In genomic region chr14:23023500-23024152, GRCh38 we compare ENCODE assay signal across 35 cellular contexts. TPM values are rescaled to one million over a fixed set of nuclear protein-coding genes. Genes with fewer than 3 reads are reported as not detected.
DNase-seq lines count a peak whose midpoint lies in the region; ATAC-seq and TF ChIP-seq lines count a peak whose summit lies in the region.
"Had no signal": no experiment of that assay in that cellular context is flagged by ENCODE, and none has a peak within 500 bp of the region (broad histone marks: within the 10 kb centered on the region; RNA-seq: fewer than 3 reads in every experiment).

No MANE protein-coding gene starts in this region.

- no peaks in the 10 kb centered on the region for H3K9me3 ChIP-seq in HEK293 (ENCODE audit: control insufficient read depth, insufficient read depth, low read depth, low read length)
- H3K9me3 ChIP-seq in CD4-positive, alpha-beta memory T cell (ENCODE audit: control insufficient read depth in 1 of 2, low read length in 2 of 2): no peaks in the 10 kb centered on the region
- H3K9me3 ChIP-seq: gastrocnemius medialis, lower lobe of right lung, mucosa of descending colon, pancreas, SK-N-SH had no signal

- H3K27ac Mint-ChIP-seq in activated CD4-positive, alpha-beta T cell treated with anti-CD3 and anti-CD28 coated beads, Interleukin-2, amount 10 ng/mL, durations not matched to agents 7 days and 5 days: peak overlapping the region; percentile 21
- peak overlapping the region; percentile 78 to 97 (median 93) for H3K27ac Mint-ChIP-seq in brain
- peak overlapping the region; percentile 99 for H3K27ac Mint-ChIP-seq in nephron progenitor cell
- peak overlapping the region in 3 of 7 donors; percentile 38 to 41 (median 39) for H3K27ac Mint-ChIP-seq in CD4-positive, alpha-beta memory T cell
- H3K27ac Mint-ChIP-seq: stimulated activated naive B cell treated with anti-CD40 and anti-IgM and Interleukin-4, amounts not matched to agents 10 μg/mL and 1 μg/mL and 100 μg/mL, for 72 hours had no signal

- POLR2A ChIA-PET in activated CD4-positive, alpha-beta T cell treated with anti-CD3 and anti-CD28 coated beads, Interleukin-2, amount 10 ng/mL, durations not matched to agents 7 days and 5 days (lab: Charles Lee): no interaction called here
- POLR2A ChIA-PET in HEK293 (lab: Yijun Ruan, JAX): interaction anchor here (0.5 to 2.3 kb wide), 10 partner anchors 8 to 278 kb away, joined by 3 to 9 read pairs (median 5); partner anchors contain the start of genes AJUBA, HAUS4, PSMB11 and PSMB5
- POLR2A ChIA-PET in CD4-positive, alpha-beta memory T cell (lab: Charles Lee; ENCODE audit: partially characterized antibody): interaction anchor here (0.9 to 6.2 kb wide), 3 partner anchors 11 to 17 kb away, joined by 5 to 42 read pairs (median 7); partner anchors contain the start of gene PSMB5

- H3K27ac ChIP-seq in HEK293 (ENCODE audit: extremely low read depth, low read depth, low read length): no peak overlapping the region
- H3K27ac ChIP-seq in CD4-positive, alpha-beta memory T cell (ENCODE audit: low read depth, low read length): no peak overlapping the region
- H3K27ac ChIP-seq: gastrocnemius medialis, lower lobe of right lung, pancreas, RWPE1, skin epidermis had no signal

- H3K36me3 ChIP-seq in HEK293 (ENCODE audit: control insufficient read depth in 2 of 2, insufficient read depth in 1 of 2, low read length in 2 of 2): peaks cover 11 to 30% of the 10 kb centered on the region in 2 experiments; a peak in 2 of 3 replicates
- H3K36me3 ChIP-seq in CD4-positive, alpha-beta memory T cell (ENCODE audit: insufficient read depth, low read length): peaks cover 9% of the 10 kb centered on the region

- no peak overlapping the region for H3K4me3 Mint-ChIP-seq in activated CD4-positive, alpha-beta T cell treated with anti-CD3 and anti-CD28 coated beads, Interleukin-2, amount 10 ng/mL, durations not matched to agents 7 days and 5 days
- H3K4me3 Mint-ChIP-seq in brain (peak overlapping the region in 1 of 5 experiments; percentile 38), nephron progenitor cell (peak overlapping the region; percentile 71)
- no peak overlapping the region for H3K4me3 Mint-ChIP-seq in CD4-positive, alpha-beta memory T cell
- H3K4me3 Mint-ChIP-seq: stimulated activated naive B cell treated with anti-CD40 and anti-IgM and Interleukin-4, amounts not matched to agents 10 μg/mL and 1 μg/mL and 100 μg/mL, for 72 hours; T-helper 1 cell treated with Interleukin-12 subunit alpha and Interleukin-12 subunit beta and Interleukin-4 antibody, amounts not matched to agents 30 μg/mL and 1 μg/mL, for 36 hours; type B pancreatic cell had no signal

- no peaks in the 10 kb centered on the region for H3K27me3 ChIP-seq in CD4-positive, alpha-beta memory T cell (ENCODE audit: insufficient read depth, low read length)
- H3K27me3 ChIP-seq: gastrocnemius medialis, hepatocyte, pancreas had no signal

- no peak overlapping the region for H3K4me3 ChIP-seq in HEK293 (ENCODE audit: low read depth, low read length)
- no peak overlapping the region for H3K4me3 ChIP-seq in CD4-positive, alpha-beta memory T cell (ENCODE audit: low read length in 2 of 2)
- H3K4me3 ChIP-seq: gastrocnemius medialis, hepatocyte, lower lobe of right lung, mucosa of descending colon, pancreas, skin epidermis had no signal

- ATAC-seq in GM18498 (IDR thresholded peaks at IDR 0.05; ENCODE audit: unreplicated experiment): no peak
- ATAC-seq: activated CD4-positive, CD25-positive, alpha-beta regulatory T cell treated with anti-CD3 and anti-CD28 coated beads, Interleukin-2, amount 50 U/mL, for 24 hours; gastrocnemius medialis; lower lobe of right lung; mucosa of descending colon; pancreas; stimulated activated naive B cell treated with anti-CD40 and anti-IgM and Interleukin-4, amounts not matched to agents 10 μg/mL and 1 μg/mL and 100 μg/mL, for 72 hours had no signal

- H3K4me1 ChIP-seq in HEK293 (ENCODE audit: control insufficient read depth, insufficient read depth, low read length): peaks cover 12% of the 10 kb centered on the region
- H3K4me1 ChIP-seq in CD4-positive, alpha-beta memory T cell (ENCODE audit: insufficient read depth, low read length): peaks cover 37% of the 10 kb centered on the region
- H3K4me1 ChIP-seq: pancreas had no signal

- no peaks in the 10 kb centered on the region for H3K27me3 Mint-ChIP-seq in activated CD4-positive, alpha-beta T cell treated with anti-CD3 and anti-CD28 coated beads, Interleukin-2, amount 10 ng/mL, durations not matched to agents 7 days and 5 days
- no peaks in the 10 kb centered on the region for H3K27me3 Mint-ChIP-seq in brain
- H3K27me3 Mint-ChIP-seq in nephron progenitor cell (ENCODE audit: low read depth, poor library complexity): no peaks in the 10 kb centered on the region
- no peaks in the 10 kb centered on the region for H3K27me3 Mint-ChIP-seq in CD4-positive, alpha-beta memory T cell
- H3K27me3 Mint-ChIP-seq: stimulated activated naive B cell treated with anti-CD40 and anti-IgM and Interleukin-4, amounts not matched to agents 10 μg/mL and 1 μg/mL and 100 μg/mL, for 72 hours; type B pancreatic cell had no signal

- intact Hi-C loops in CD4-positive, alpha-beta memory T cell (cut with micrococcal nuclease): no loop called here

- peaks cover 27% of the 10 kb centered on the region for H3K36me3 Mint-ChIP-seq in activated CD4-positive, alpha-beta T cell treated with anti-CD3 and anti-CD28 coated beads, Interleukin-2, amount 10 ng/mL, durations not matched to agents 7 days and 5 days (ENCODE audit: low read depth)
- H3K36me3 Mint-ChIP-seq in brain: peaks cover 30% of the 10 kb centered on the region
- H3K36me3 Mint-ChIP-seq in nephron progenitor cell (ENCODE audit: low read depth): peaks cover 17% of the 10 kb centered on the region
- peaks cover 27 to 29% of the 10 kb centered on the region in 2 donors for H3K36me3 Mint-ChIP-seq in CD4-positive, alpha-beta memory T cell

- no peaks in the 10 kb centered on the region for H3K9me3 Mint-ChIP-seq in activated CD4-positive, alpha-beta T cell treated with anti-CD3 and anti-CD28 coated beads, Interleukin-2, amount 10 ng/mL, durations not matched to agents 7 days and 5 days
- H3K9me3 Mint-ChIP-seq in brain (no peaks in the 10 kb centered on the region), nephron progenitor cell (no peaks in the 10 kb centered on the region)
- H3K9me3 Mint-ChIP-seq in CD4-positive, alpha-beta memory T cell: peaks cover 0 to 1% (median 0%) of the 10 kb centered on the region in 8 donors
- H3K9me3 Mint-ChIP-seq: stimulated activated naive B cell treated with anti-CD40 and anti-IgM and Interleukin-4, amounts not matched to agents 10 μg/mL and 1 μg/mL and 100 μg/mL, for 72 hours; T-helper 1 cell treated with Interleukin-12 subunit alpha and Interleukin-12 subunit beta and Interleukin-4 antibody, amounts not matched to agents 30 μg/mL and 1 μg/mL, for 36 hours; type B pancreatic cell had no signal

- CTCF ChIA-PET in activated CD4-positive, alpha-beta T cell treated with anti-CD3 and anti-CD28 coated beads, Interleukin-2, amount 10 ng/mL, durations not matched to agents 7 days and 5 days (lab: Charles Lee): interaction anchor here (0.5 to 2.2 kb wide), 12 partner anchors 8 to 221 kb away, joined by 3 to 7 read pairs (median 4); partner anchors contain the start of genes CDH24 and PSMB5
- CTCF ChIA-PET in HEK293 (lab: Yijun Ruan, JAX): interaction anchor here (0.8 to 1.7 kb wide), 4 partner anchors 17 to 52 kb away, joined by 3 to 4 read pairs (median 4); partner anchors contain the start of gene CDH24
- CTCF ChIA-PET in CD4-positive, alpha-beta memory T cell (lab: Charles Lee; ENCODE audit: partially characterized antibody): interaction anchor here (1.0 to 2.0 kb wide), 7 partner anchors 17 to 51 kb away, joined by 3 to 9 read pairs (median 4); partner anchors contain the start of gene CDH24

- TF ChIP-seq CTCF in HEK293 (tag by site-specific recombination; IDR thresholded peaks at IDR 0.05) (no peak), brain (conservative IDR thresholded peaks at IDR 0.05) (no peak), nephron progenitor cell (IDR thresholded peaks at IDR 0.05) (no peak)

- DNase-seq in activated CD4-positive, alpha-beta T cell treated with anti-CD3 and anti-CD28 coated beads, Interleukin-2, amount 10 ng/mL, durations not matched to agents 7 days and 5 days: no peak
- DNase-seq in activated CD4-positive, alpha-beta T cell treated with anti-CD3 and anti-CD28 coated beads, Interleukin-2, amount 50 U/mL, for 4 hours: no peak
- no peak for DNase-seq in nephron progenitor cell
- no peak for DNase-seq in SK-N-DZ (ENCODE audit: low spot score)
- DNase-seq in CD4-positive, alpha-beta memory T cell: no peak
- DNase-seq: activated T-cell treated with anti-CD3 and anti-CD28 coated beads for 4 hours; amniotic stem cell; gastrocnemius medialis; GOT3; KBM-7; lower lobe of right lung; mucosa of descending colon; NCI-H1105; NCI-H187 treated with DMSO at 0.1 percent for 48 hours; NCI-H2171 treated with DMSO at 0.1 percent for 48 hours; NCI-H510A; pancreas; retina; SK-N-SH; stimulated activated naive B cell treated with anti-CD40 and anti-IgM and Interleukin-4, amounts not matched to agents 10 μg/mL and 1 μg/mL and 100 μg/mL, for 72 hours; substantia nigra had no signal

- H3K4me1 Mint-ChIP-seq in activated CD4-positive, alpha-beta T cell treated with anti-CD3 and anti-CD28 coated beads, Interleukin-2, amount 10 ng/mL, durations not matched to agents 7 days and 5 days: peaks cover 62% of the 10 kb centered on the region
- H3K4me1 Mint-ChIP-seq in brain: peaks cover 68% of the 10 kb centered on the region
- peaks cover 76% of the 10 kb centered on the region for H3K4me1 Mint-ChIP-seq in nephron progenitor cell
- peaks cover 25 to 44% (median 32%) of the 10 kb centered on the region in 4 donors for H3K4me1 Mint-ChIP-seq in CD4-positive, alpha-beta memory T cell

RNA-seq across cellular contexts. Expression of gene PSMB5, which starts 11.1 kb away (rescaled TPM):
- 10 to 100 TPM; 60.4 to 60.7 TPM for total RNA-seq in activated CD4-positive, alpha-beta T cell treated with anti-CD3 and anti-CD28 coated beads, Interleukin-2, amount 10 ng/mL, durations not matched to agents 7 days and 5 days
- polyA plus RNA-seq in brain (ENCODE audit: insufficient read depth, low read depth, low replicate concordance): 234 TPM
- 295 and 318 TPM in 2 replicates for polyA plus RNA-seq in SK-N-DZ (2014; cell fraction: cytosol; rRNA removed)
- 104 and 163 TPM in 2 replicates for polyA plus RNA-seq in SK-N-DZ (2014; cell fraction: nucleus; rRNA removed)
- 10 to 100 TPM; 31.4 to 33.6 TPM for total RNA-seq in CD4-positive, alpha-beta memory T cell
- polyA plus RNA-seq in CD4-positive, alpha-beta memory T cell: 10 to 100 TPM; 52.9 to 56.6 TPM

RNA-seq across cellular contexts. Expression of gene C14orf93, which starts 13.7 kb away (rescaled TPM):
- 10 to 100 TPM in 1 of 2 experiments, 1 to 10 TPM in 1; 9.4 to 11.1 TPM for total RNA-seq in activated CD4-positive, alpha-beta T cell treated with anti-CD3 and anti-CD28 coated beads, Interleukin-2, amount 10 ng/mL, durations not matched to agents 7 days and 5 days
- 37.3 TPM for polyA plus RNA-seq in brain (ENCODE audit: insufficient read depth, low read depth, low replicate concordance)
- polyA plus RNA-seq in SK-N-DZ (2014; cell fraction: cytosol; rRNA removed): 25.3 and 34.9 TPM in 2 replicates
- polyA plus RNA-seq in SK-N-DZ (2014; cell fraction: nucleus; rRNA removed): 25.0 and 38.7 TPM in 2 replicates
- total RNA-seq in CD4-positive, alpha-beta memory T cell: 10 to 100 TPM; 13.2 to 13.3 TPM
- polyA plus RNA-seq in CD4-positive, alpha-beta memory T cell: 1 to 10 TPM; 6.0 to 7.9 TPM

RNA-seq across cellular contexts. Expression of gene PSMB11, which starts 18.4 kb away (rescaled TPM):
- under 1 TPM in 1 of 2 experiments, not detected in 1; 0.21 TPM for total RNA-seq in activated CD4-positive, alpha-beta T cell treated with anti-CD3 and anti-CD28 coated beads, Interleukin-2, amount 10 ng/mL, durations not matched to agents 7 days and 5 days
- polyA plus RNA-seq in brain (ENCODE audit: insufficient read depth, low read depth, low replicate concordance): not detected
- not detected in 2 replicates for polyA plus RNA-seq in SK-N-DZ (2014; cell fraction: cytosol; rRNA removed)
- polyA plus RNA-seq in SK-N-DZ (2014; cell fraction: nucleus; rRNA removed): not detected in 2 replicates
- not detected for total RNA-seq in CD4-positive, alpha-beta memory T cell
- not detected for polyA plus RNA-seq in CD4-positive, alpha-beta memory T cell
- total RNA-seq: chondrocyte, Daoy, gastrocnemius medialis, hepatocyte, lower lobe of right lung, M059J, mucosa of descending colon, pancreas had no signal
- polyA plus RNA-seq: fibroblast of lung, hepatocyte, neural cell, SK-N-SH had no signal

RNA-seq across cellular contexts. Expression of gene CDH24, which starts 33.7 kb away (rescaled TPM):
- total RNA-seq in activated CD4-positive, alpha-beta T cell treated with anti-CD3 and anti-CD28 coated beads, Interleukin-2, amount 10 ng/mL, durations not matched to agents 7 days and 5 days: 1 to 10 TPM; 2.9 to 3.0 TPM
- 18.8 TPM for polyA plus RNA-seq in brain (ENCODE audit: insufficient read depth, low read depth, low replicate concordance)
- polyA plus RNA-seq in SK-N-DZ (2014; cell fraction: cytosol; rRNA removed): 58.9 and 63.3 TPM in 2 replicates
- 246 and 343 TPM in 2 replicates for polyA plus RNA-seq in SK-N-DZ (2014; cell fraction: nucleus; rRNA removed)
- total RNA-seq in CD4-positive, alpha-beta memory T cell: 1 to 10 TPM; 1.3 to 1.6 TPM
- polyA plus RNA-seq in CD4-positive, alpha-beta memory T cell: under 1 TPM; 0.15 to 0.53 TPM

RNA-seq across cellular contexts. Expression of gene AJUBA, which starts 41.3 kb away (rescaled TPM):
- 1 to 10 TPM; 1.3 to 1.4 TPM for total RNA-seq in activated CD4-positive, alpha-beta T cell treated with anti-CD3 and anti-CD28 coated beads, Interleukin-2, amount 10 ng/mL, durations not matched to agents 7 days and 5 days
- 0.75 TPM for polyA plus RNA-seq in brain (ENCODE audit: insufficient read depth, low read depth, low replicate concordance)
- 2.7 and 3.7 TPM in 2 replicates for polyA plus RNA-seq in SK-N-DZ (2014; cell fraction: cytosol; rRNA removed)
- polyA plus RNA-seq in SK-N-DZ (2014; cell fraction: nucleus; rRNA removed): 3.4 and 4.8 TPM in 2 replicates
- total RNA-seq in CD4-positive, alpha-beta memory T cell: 1 to 10 TPM; 2.8 to 3.9 TPM
- polyA plus RNA-seq in CD4-positive, alpha-beta memory T cell: 1 to 10 TPM in 1 of 2 donors, under 1 TPM in 1; 0.30 to 1.3 TPM
